Comparison of ENCODE assay signal across 1 cellular context in the genomic region with DNA sequence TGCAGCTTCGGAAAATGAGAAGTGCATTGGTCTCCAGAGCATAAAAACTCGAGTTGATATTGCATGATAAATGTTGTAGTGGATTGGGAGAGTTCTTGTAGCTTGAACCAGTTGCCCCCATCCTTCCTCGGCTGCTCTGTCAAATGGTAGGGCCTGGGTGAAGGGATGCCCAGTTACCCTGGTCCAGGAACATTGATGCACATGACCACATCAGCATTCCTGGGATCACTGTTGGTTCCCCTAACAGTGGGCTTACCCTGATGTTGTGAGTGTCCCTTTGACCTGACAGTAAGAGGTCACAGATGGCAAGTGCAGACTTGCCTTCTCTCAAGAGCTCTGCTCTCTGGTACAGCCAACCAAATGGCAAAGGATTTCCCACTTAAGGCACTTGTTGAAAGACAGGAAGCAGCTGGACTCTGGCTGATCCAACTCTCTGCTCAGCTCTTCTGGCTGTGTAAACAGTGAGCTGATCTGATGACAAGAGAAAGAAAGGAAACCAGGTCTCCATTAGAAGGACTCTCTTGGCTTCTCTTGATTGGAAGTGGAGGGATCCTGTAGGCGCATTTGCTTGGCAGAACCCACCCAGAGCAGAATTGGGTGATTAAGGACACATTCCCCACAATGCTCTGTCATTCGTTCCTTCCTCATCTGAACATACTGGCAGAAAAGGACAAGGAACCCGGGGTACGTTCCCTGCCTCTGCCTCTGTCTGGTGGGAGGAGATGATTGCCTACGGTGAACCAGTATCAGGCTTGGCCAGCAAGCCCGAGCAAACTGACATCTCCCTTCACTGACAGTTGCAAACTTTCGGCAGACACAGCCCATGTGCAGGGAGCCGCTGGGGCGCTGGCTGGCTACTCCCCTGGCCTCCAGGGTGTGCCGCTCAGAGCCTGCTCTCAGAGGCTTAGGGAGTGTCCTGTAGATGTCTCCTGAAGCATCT.
TF ChIP-seq lines count a peak whose summit lies in the region.

No MANE protein-coding gene starts in this region.

TF ChIP-seq in HepG2, 621 proteins besides CTCF, POLR2A, EP300 and RAD21 (continued from another document and continues in another):
- TF ChIP-seq ATM (IDR thresholded peaks at IDR 0.05; ENCODE audit: borderline replicate concordance) (no peak), ZNF644 (CRISPR knock-in tag; IDR thresholded peaks at IDR 0.05; ENCODE audit: low read depth) (peak; percentile 72), ZFP37 (CRISPR knock-in tag; IDR thresholded peaks at IDR 0.05; ENCODE audit: borderline replicate concordance) (no peak), ZFP82 (CRISPR knock-in tag; IDR thresholded peaks at IDR 0.05; ENCODE audit: borderline replicate concordance) (no peak), ZNF549 (CRISPR knock-in tag; IDR thresholded peaks at IDR 0.05) (no peak), ZNF878 (CRISPR knock-in tag; IDR thresholded peaks at IDR 0.05) (no peak), IRF2 (CRISPR knock-in tag; IDR thresholded peaks at IDR 0.05) (no peak), ETV5 (CRISPR knock-in tag; IDR thresholded peaks at IDR 0.05; ENCODE audit: borderline replicate concordance) (peak; percentile 79; the same call in 1 of the 2 replicates), ZNF24 (IDR thresholded peaks at IDR 0.05) (no peak), CCDC6 (CRISPR knock-in tag; IDR thresholded peaks at IDR 0.05) (no peak), STAT5B (CRISPR knock-in tag; IDR thresholded peaks at IDR 0.05) (no peak), TOE1 (CRISPR knock-in tag; IDR thresholded peaks at IDR 0.05) (no peak), PAF1 (CRISPR knock-in tag; IDR thresholded peaks at IDR 0.05) (no peak), HNRNPH1 (optimal IDR thresholded peaks at IDR 0.05; ENCODE audit: low read depth, low read length) (no peak), ELF3 (CRISPR knock-in tag; IDR thresholded peaks at IDR 0.05) (peak; percentile 49; the same call in 1 of the 2 replicates), RBM22 (optimal IDR thresholded peaks at IDR 0.05; ENCODE audit: low read length) (no peak), NPAS2 (CRISPR knock-in tag; IDR thresholded peaks at IDR 0.05; ENCODE audit: borderline replicate concordance) (no peak), CENPX (CRISPR knock-in tag; IDR thresholded peaks at IDR 0.05) (no peak), NR2F6 (IDR thresholded peaks at IDR 0.05) (peak; percentile 50; the same call in 1 of the 2 replicates), NR2F6 (CRISPR knock-in tag; IDR thresholded peaks at IDR 0.05) (no peak), THAP11 (CRISPR knock-in tag; IDR thresholded peaks at IDR 0.05) (peak; percentile 42; the same call in 1 of the 2 replicates), ZNF468 (CRISPR knock-in tag; IDR thresholded peaks at IDR 0.05) (no peak), ZKSCAN5 (CRISPR knock-in tag; IDR thresholded peaks at IDR 0.05) (no peak), SIX4 (CRISPR knock-in tag; IDR thresholded peaks at IDR 0.05) (no peak), HNF4A (CRISPR knock-in tag; IDR thresholded peaks at IDR 0.05) (peak; percentile 40; the same call in 1 of the 2 replicates), ADNP (CRISPR knock-in tag; IDR thresholded peaks at IDR 0.05) (no peak)
- TF ChIP-seq, protein P1, sequence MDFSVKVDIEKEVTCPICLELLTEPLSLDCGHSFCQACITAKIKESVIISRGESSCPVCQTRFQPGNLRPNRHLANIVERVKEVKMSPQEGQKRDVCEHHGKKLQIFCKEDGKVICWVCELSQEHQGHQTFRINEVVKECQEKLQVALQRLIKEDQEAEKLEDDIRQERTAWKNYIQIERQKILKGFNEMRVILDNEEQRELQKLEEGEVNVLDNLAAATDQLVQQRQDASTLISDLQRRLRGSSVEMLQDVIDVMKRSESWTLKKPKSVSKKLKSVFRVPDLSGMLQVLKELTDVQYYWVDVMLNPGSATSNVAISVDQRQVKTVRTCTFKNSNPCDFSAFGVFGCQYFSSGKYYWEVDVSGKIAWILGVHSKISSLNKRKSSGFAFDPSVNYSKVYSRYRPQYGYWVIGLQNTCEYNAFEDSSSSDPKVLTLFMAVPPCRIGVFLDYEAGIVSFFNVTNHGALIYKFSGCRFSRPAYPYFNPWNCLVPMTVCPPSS (IDR thresholded peaks at IDR 0.05) = no peak
- TF ChIP-seq, protein P2, sequence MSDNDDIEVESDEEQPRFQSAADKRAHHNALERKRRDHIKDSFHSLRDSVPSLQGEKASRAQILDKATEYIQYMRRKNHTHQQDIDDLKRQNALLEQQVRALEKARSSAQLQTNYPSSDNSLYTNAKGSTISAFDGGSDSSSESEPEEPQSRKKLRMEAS (IDR thresholded peaks at IDR 0.05) = peak; percentile 34; the same call in 1 of the 2 replicates
- TF ChIP-seq, protein P3, sequence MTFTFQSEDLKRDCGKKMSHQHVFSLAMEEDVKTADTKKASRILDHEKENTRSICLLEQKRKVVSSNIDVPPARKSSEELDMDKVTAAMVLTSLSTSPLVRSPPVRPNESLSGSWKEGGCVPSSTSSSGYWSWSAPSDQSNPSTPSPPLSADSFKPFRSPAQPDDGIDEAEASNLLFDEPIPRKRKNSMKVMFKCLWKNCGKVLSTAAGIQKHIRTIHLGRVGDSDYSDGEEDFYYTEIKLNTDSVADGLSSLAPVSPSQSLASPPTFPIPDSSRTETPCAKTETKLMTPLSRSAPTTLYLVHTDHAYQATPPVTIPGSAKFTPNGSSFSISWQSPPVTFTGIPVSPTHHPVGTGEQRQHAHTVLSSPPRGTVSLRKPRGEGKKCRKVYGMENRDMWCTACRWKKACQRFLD (CRISPR knock-in tag; IDR thresholded peaks at IDR 0.05; ENCODE audit: borderline replicate concordance) = no peak
- TF ChIP-seq, protein P4, sequence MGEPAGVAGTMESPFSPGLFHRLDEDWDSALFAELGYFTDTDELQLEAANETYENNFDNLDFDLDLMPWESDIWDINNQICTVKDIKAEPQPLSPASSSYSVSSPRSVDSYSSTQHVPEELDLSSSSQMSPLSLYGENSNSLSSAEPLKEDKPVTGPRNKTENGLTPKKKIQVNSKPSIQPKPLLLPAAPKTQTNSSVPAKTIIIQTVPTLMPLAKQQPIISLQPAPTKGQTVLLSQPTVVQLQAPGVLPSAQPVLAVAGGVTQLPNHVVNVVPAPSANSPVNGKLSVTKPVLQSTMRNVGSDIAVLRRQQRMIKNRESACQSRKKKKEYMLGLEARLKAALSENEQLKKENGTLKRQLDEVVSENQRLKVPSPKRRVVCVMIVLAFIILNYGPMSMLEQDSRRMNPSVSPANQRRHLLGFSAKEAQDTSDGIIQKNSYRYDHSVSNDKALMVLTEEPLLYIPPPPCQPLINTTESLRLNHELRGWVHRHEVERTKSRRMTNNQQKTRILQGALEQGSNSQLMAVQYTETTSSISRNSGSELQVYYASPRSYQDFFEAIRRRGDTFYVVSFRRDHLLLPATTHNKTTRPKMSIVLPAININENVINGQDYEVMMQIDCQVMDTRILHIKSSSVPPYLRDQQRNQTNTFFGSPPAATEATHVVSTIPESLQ (CRISPR knock-in tag; conservative IDR thresholded peaks at IDR 0.05) = no peak
- TF ChIP-seq, protein P5, sequence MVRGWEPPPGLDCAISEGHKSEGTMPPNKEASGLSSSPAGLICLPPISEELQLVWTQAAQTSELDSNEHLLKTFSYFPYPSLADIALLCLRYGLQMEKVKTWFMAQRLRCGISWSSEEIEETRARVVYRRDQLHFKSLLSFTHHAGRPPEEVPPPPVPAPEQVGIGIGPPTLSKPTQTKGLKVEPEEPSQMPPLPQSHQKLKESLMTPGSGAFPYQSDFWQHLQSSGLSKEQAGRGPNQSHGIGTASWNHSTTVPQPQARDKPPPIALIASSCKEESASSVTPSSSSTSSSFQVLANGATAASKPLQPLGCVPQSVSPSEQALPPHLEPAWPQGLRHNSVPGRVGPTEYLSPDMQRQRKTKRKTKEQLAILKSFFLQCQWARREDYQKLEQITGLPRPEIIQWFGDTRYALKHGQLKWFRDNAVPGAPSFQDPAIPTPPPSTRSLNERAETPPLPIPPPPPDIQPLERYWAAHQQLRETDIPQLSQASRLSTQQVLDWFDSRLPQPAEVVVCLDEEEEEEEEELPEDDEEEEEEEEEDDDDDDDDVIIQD (CRISPR knock-in tag; IDR thresholded peaks at IDR 0.05; ENCODE audit: low read depth) = 0 out of 2 replicates have a peak, but pooled peaks have one; percentile 4
- TF ChIP-seq, protein P6, sequence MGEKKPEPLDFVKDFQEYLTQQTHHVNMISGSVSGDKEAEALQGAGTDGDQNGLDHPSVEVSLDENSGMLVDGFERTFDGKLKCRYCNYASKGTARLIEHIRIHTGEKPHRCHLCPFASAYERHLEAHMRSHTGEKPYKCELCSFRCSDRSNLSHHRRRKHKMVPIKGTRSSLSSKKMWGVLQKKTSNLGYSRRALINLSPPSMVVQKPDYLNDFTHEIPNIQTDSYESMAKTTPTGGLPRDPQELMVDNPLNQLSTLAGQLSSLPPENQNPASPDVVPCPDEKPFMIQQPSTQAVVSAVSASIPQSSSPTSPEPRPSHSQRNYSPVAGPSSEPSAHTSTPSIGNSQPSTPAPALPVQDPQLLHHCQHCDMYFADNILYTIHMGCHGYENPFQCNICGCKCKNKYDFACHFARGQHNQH (CRISPR knock-in tag; IDR thresholded peaks at IDR 0.05) = peak; percentile 40; the same call in 1 of the 2 replicates
- TF ChIP-seq, protein P7, sequence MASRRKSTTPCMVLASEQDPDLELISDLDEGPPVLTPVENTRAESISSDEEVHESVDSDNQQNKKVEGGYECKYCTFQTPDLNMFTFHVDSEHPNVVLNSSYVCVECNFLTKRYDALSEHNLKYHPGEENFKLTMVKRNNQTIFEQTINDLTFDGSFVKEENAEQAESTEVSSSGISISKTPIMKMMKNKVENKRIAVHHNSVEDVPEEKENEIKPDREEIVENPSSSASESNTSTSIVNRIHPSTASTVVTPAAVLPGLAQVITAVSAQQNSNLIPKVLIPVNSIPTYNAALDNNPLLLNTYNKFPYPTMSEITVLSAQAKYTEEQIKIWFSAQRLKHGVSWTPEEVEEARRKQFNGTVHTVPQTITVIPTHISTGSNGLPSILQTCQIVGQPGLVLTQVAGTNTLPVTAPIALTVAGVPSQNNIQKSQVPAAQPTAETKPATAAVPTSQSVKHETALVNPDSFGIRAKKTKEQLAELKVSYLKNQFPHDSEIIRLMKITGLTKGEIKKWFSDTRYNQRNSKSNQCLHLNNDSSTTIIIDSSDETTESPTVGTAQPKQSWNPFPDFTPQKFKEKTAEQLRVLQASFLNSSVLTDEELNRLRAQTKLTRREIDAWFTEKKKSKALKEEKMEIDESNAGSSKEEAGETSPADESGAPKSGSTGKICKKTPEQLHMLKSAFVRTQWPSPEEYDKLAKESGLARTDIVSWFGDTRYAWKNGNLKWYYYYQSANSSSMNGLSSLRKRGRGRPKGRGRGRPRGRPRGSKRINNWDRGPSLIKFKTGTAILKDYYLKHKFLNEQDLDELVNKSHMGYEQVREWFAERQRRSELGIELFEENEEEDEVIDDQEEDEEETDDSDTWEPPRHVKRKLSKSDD (CRISPR knock-in tag; IDR thresholded peaks at IDR 0.05; ENCODE audit: low read depth) = no peak
- TF ChIP-seq, protein P8, sequence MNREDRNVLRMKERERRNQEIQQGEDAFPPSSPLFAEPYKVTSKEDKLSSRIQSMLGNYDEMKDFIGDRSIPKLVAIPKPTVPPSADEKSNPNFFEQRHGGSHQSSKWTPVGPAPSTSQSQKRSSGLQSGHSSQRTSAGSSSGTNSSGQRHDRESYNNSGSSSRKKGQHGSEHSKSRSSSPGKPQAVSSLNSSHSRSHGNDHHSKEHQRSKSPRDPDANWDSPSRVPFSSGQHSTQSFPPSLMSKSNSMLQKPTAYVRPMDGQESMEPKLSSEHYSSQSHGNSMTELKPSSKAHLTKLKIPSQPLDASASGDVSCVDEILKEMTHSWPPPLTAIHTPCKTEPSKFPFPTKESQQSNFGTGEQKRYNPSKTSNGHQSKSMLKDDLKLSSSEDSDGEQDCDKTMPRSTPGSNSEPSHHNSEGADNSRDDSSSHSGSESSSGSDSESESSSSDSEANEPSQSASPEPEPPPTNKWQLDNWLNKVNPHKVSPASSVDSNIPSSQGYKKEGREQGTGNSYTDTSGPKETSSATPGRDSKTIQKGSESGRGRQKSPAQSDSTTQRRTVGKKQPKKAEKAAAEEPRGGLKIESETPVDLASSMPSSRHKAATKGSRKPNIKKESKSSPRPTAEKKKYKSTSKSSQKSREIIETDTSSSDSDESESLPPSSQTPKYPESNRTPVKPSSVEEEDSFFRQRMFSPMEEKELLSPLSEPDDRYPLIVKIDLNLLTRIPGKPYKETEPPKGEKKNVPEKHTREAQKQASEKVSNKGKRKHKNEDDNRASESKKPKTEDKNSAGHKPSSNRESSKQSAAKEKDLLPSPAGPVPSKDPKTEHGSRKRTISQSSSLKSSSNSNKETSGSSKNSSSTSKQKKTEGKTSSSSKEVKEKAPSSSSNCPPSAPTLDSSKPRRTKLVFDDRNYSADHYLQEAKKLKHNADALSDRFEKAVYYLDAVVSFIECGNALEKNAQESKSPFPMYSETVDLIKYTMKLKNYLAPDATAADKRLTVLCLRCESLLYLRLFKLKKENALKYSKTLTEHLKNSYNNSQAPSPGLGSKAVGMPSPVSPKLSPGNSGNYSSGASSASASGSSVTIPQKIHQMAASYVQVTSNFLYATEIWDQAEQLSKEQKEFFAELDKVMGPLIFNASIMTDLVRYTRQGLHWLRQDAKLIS (CRISPR knock-in tag; IDR thresholded peaks at IDR 0.05) = no peak
- TF ChIP-seq, protein P9, sequence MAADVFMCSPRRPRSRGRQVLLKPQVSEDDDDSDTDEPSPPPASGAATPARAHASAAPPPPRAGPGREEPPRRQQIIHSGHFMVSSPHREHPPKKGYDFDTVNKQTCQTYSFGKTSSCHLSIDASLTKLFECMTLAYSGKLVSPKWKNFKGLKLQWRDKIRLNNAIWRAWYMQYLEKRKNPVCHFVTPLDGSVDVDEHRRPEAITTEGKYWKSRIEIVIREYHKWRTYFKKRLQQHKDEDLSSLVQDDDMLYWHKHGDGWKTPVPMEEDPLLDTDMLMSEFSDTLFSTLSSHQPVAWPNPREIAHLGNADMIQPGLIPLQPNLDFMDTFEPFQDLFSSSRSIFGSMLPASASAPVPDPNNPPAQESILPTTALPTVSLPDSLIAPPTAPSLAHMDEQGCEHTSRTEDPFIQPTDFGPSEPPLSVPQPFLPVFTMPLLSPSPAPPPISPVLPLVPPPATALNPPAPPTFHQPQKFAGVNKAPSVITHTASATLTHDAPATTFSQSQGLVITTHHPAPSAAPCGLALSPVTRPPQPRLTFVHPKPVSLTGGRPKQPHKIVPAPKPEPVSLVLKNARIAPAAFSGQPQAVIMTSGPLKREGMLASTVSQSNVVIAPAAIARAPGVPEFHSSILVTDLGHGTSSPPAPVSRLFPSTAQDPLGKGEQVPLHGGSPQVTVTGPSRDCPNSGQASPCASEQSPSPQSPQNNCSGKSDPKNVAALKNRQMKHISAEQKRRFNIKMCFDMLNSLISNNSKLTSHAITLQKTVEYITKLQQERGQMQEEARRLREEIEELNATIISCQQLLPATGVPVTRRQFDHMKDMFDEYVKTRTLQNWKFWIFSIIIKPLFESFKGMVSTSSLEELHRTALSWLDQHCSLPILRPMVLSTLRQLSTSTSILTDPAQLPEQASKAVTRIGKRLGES (CRISPR knock-in tag; IDR thresholded peaks at IDR 0.05; ENCODE audit: borderline replicate concordance) = no peak
- TF ChIP-seq, protein P10, sequence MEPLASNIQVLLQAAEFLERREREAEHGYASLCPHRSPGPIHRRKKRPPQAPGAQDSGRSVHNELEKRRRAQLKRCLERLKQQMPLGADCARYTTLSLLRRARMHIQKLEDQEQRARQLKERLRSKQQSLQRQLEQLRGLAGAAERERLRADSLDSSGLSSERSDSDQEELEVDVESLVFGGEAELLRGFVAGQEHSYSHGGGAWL (CRISPR knock-in tag; IDR thresholded peaks at IDR 0.05) = no peak
- TF ChIP-seq, protein P11, sequence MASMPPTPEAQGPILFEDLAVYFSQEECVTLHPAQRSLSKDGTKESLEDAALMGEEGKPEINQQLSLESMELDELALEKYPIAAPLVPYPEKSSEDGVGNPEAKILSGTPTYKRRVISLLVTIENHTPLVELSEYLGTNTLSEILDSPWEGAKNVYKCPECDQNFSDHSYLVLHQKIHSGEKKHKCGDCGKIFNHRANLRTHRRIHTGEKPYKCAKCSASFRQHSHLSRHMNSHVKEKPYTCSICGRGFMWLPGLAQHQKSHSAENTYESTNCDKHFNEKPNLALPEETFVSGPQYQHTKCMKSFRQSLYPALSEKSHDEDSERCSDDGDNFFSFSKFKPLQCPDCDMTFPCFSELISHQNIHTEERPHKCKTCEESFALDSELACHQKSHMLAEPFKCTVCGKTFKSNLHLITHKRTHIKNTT (CRISPR knock-in tag; IDR thresholded peaks at IDR 0.05) = 0 out of 2 replicates have a peak, but pooled peaks have one; percentile 69
